32 cellular contexts compared by ENCODE assay signal in the genomic region with DNA sequence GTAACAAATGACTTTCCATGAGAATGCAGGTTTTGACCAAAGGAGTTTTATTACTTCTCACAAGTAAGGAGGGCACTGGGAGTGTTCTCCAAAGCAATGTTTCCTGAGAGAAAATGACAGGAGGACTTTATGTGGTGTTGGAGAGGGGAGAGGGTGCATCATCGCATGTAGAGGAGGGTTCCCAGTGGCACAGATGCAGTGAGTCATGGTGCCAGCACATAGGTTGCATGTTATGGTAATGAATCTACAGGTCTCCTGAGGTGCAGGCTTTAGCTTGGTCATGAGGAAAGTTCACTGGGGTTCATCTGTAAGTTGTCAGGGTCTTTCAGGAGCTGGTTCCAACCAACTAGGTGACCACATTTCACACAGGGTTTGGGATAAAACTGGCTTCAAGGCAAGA. TPM values are rescaled to one million over a fixed set of nuclear protein-coding genes. Genes with fewer than 3 reads are reported as not detected.
A peak's percentile ranks its signal among the peaks of the same experiment; 100 is the strongest.
DNase-seq lines count a peak whose midpoint lies in the region; ATAC-seq, FAIRE-seq and TF ChIP-seq lines count a peak whose summit lies in the region.
"Had no signal": no experiment of that assay in that cellular context is flagged by ENCODE, and none has a peak within 500 bp of the region (broad histone marks: within the 10 kb centered on the region; RNA-seq: fewer than 3 reads in every experiment).

No MANE protein-coding gene starts in this region.

- peak; percentile 12 for FAIRE-seq in HepG2 (lab: Jason Lieb, UNC)
- FAIRE-seq: A204.1, endothelial cell of umbilical vein, G401.6 had no signal

- TF ChIP-seq POLR2A in HepG2 (IDR thresholded peaks at IDR 0.05; ENCODE audit: insufficient read depth in 1 of 2, low read depth in 2 of 2, low read length in 2 of 2): no peak
- no peak for TF ChIP-seq POLR2A in right lobe of liver (IDR thresholded peaks at IDR 0.05)
- TF ChIP-seq POLR2A in uterus (IDR thresholded peaks at IDR 0.05): no peak

- no peak overlapping the region for H3K9ac ChIP-seq in HepG2 (ENCODE audit: insufficient read depth, low read depth, low read length)
- H3K9ac ChIP-seq in mammary epithelial cell (ENCODE audit: insufficient read depth, low read length): no peak overlapping the region

- H3K79me2 ChIP-seq in HepG2 (ENCODE audit: insufficient read depth, low read length) (no peaks in the 10 kb centered on the region), mammary epithelial cell (ENCODE audit: insufficient read depth, low read length) (no peaks in the 10 kb centered on the region)

- in situ Hi-C loops in HepG2 (cut with HindIII; ENCODE audit: extremely low pct_ligation_motif_present, low pct_unique_long_range_greater_than_20kb) (no loop called here), mammary epithelial cell (cut with MboI; ENCODE audit: low sequenced_read_pairs in 2 of 2) (no loop called here)

- POLR2A ChIA-PET in HepG2 (lab: Yijun Ruan, JAX): no interaction called here

- no peak overlapping the region for H3K4me2 ChIP-seq in HepG2 (ENCODE audit: low read depth, low read length)
- H3K4me2 ChIP-seq in mammary epithelial cell (ENCODE audit: insufficient read depth, low read depth, low read length): no peak overlapping the region
- H3K4me2 ChIP-seq: smooth muscle cell had no signal

- TF ChIP-seq EP300 in HepG2 (IDR thresholded peaks at IDR 0.05; ENCODE audit: low read depth in 2 of 2, low read length in 2 of 2) (no peak), HepG2 (CRISPR knock-in tag; IDR thresholded peaks at IDR 0.05; ENCODE audit: borderline replicate concordance) (no peak)

- H3K4me3 ChIP-seq in HepG2 (replicated peaks in 1 of 3; ENCODE audit: insufficient read depth in 1 of 3, low read depth in 2 of 3, low read length in 3 of 3): no peak overlapping the region
- no peak overlapping the region for H3K4me3 ChIP-seq in right lobe of liver
- no peak overlapping the region for H3K4me3 ChIP-seq in mammary epithelial cell (replicated peaks in 1 of 3; ENCODE audit: insufficient read depth in 1 of 3, low read depth in 2 of 3, low read length in 3 of 3)
- H3K4me3 ChIP-seq in uterus: no peak overlapping the region
- H3K4me3 ChIP-seq: body of pancreas, heart right ventricle, smooth muscle cell, stomach, tibial nerve had no signal

- intact Hi-C loops in HepG2 (cut with micrococcal nuclease; ENCODE audit: unreplicated experiment): no loop called here
- intact Hi-C loops in right lobe of liver (cut with DNase I): no loop called here
- intact Hi-C loops in mammary epithelial cell (cut with micrococcal nuclease): no loop called here
- intact Hi-C loops in uterus (cut with DNase I; ENCODE audit: low total_unique reads): no loop called here

- H3K9me3 ChIP-seq in HepG2 (ENCODE audit: low read length) (no peaks in the 10 kb centered on the region), right lobe of liver (no peaks in the 10 kb centered on the region), mammary epithelial cell (replicated peaks; ENCODE audit: insufficient read depth, low read length) (no peaks in the 10 kb centered on the region), uterus (no peaks in the 10 kb centered on the region)
- H3K9me3 ChIP-seq: body of pancreas, heart right ventricle, neutrophil, stomach, tibial nerve had no signal

- H3K36me3 ChIP-seq in HepG2 (replicated peaks in 1 of 2; ENCODE audit: control insufficient read depth in 1 of 2, insufficient read depth in 2 of 2, low read length in 2 of 2) (peaks cover 0 to 1% of the 10 kb centered on the region in 2 experiments; a peak in 1 of 5 replicates), right lobe of liver (no peaks in the 10 kb centered on the region), mammary epithelial cell (ENCODE audit: insufficient read depth, low read length) (peaks cover 1% of the 10 kb centered on the region), uterus (no peaks in the 10 kb centered on the region)
- H3K36me3 ChIP-seq: neutrophil had no signal

- CTCF ChIA-PET in HepG2 (lab: Yijun Ruan, JAX; ENCODE audit: low intra/inter-chr PET ratio, low total read pairs) (no interaction called here), mammary epithelial cell (lab: Charles Lee; ENCODE audit: low non-redundant PET) (no interaction called here)

- H3K27ac ChIP-seq in HepG2 (ENCODE audit: extremely low read length, insufficient read depth, low read length) (no peak overlapping the region), right lobe of liver (no peak overlapping the region), mammary epithelial cell (ENCODE audit: insufficient read depth, low read depth, low read length) (no peak overlapping the region), uterus (no peak overlapping the region)
- H3K27ac ChIP-seq: body of pancreas, heart right ventricle, neutrophil, stomach, tibial nerve had no signal

- H3K27me3 ChIP-seq in HepG2 (ENCODE audit: control insufficient read depth in 1 of 2, insufficient read depth in 2 of 2, low read length in 2 of 2): no peaks in the 10 kb centered on the region
- no peaks in the 10 kb centered on the region for H3K27me3 ChIP-seq in right lobe of liver
- H3K27me3 ChIP-seq in mammary epithelial cell (ENCODE audit: insufficient read depth, low read length): no peaks in the 10 kb centered on the region
- no peaks in the 10 kb centered on the region for H3K27me3 ChIP-seq in uterus
- H3K27me3 ChIP-seq: body of pancreas, heart right ventricle, neutrophil, stomach, tibial nerve had no signal

- no peak for TF ChIP-seq CTCF in HepG2 (CRISPR knock-in tag; IDR thresholded peaks at IDR 0.05)
- no peak for TF ChIP-seq CTCF in right lobe of liver (IDR thresholded peaks at IDR 0.05)
- TF ChIP-seq CTCF in mammary epithelial cell (conservative IDR thresholded peaks at IDR 0.05 in 1 of 2, IDR thresholded peaks at IDR 0.05 in 1 of 2; ENCODE audit: extremely low read depth in 1 of 2, insufficient read depth in 1 of 2, low read depth in 1 of 2, low read length in 2 of 2): no peak
- no peak for TF ChIP-seq CTCF in uterus (IDR thresholded peaks at IDR 0.05)

- H3K4me1 ChIP-seq in HepG2 (ENCODE audit: insufficient read depth, low read length): no peaks in the 10 kb centered on the region
- H3K4me1 ChIP-seq in right lobe of liver: no peaks in the 10 kb centered on the region
- H3K4me1 ChIP-seq in mammary epithelial cell (ENCODE audit: insufficient read depth, low read length): no peaks in the 10 kb centered on the region
- H3K4me1 ChIP-seq in uterus: no peaks in the 10 kb centered on the region
- H3K4me1 ChIP-seq: body of pancreas, stomach, tibial nerve had no signal

- WGBS in HepG2 (ENCODE audit: low lambda C conversion rate): 100% methylated on average over 1 of the region's 1 CpG
- WGBS in right lobe of liver (ENCODE audit: insufficient coverage, low coverage, low lambda C conversion rate, missing lambda C conversion rate): 100% methylated on average over 1 of the region's 1 CpG
- WGBS in mammary epithelial cell (ENCODE audit: low coverage, missing lambda C conversion rate): 89% methylated on average over 1 of the region's 1 CpG

- DNase-seq in HepG2 (ENCODE audit: low spot score) (no peak), right lobe of liver (no peak), mammary epithelial cell (peak; percentile 38), kidney tubule cell (ENCODE audit: low spot score) (peak; percentile 27), stromal cell of bone marrow (ENCODE audit: low read depth) (peak; percentile 9), Kasumi-1 (lab: John Stamatoyannopoulos, UW) (no peak), COLO668 (lab: John Stamatoyannopoulos, UW; ENCODE audit: unreplicated experiment) (no peak), uterus (no peak)
- DNase-seq: activated CD4-positive, alpha-beta T cell treated with anti-CD3 and anti-CD28 coated beads for 48 hours; activated naive CD8-positive, alpha-beta T cell treated with anti-CD3 and anti-CD28 coated beads, Interleukin-2, amount 50 U/mL, for 24 hours; activated T-cell treated with anti-CD3 and anti-CD28 coated beads, Interleukin-2, amount 50 U/mL, for 4 hours; body of pancreas; CD4-positive, alpha-beta T cell; HCEC 1CT; heart right ventricle; KBM-7; NCI-H1436; NCI-H446; NCI-H82; stimulated activated CD4-positive, alpha-beta T cell treated with anti-CD3 and anti-CD28 coated beads, Interleukin-1b, Interleukin-23, amount 100 ng/mL, for 48 hours; stimulated activated CD8-positive, alpha-beta memory T cell treated with anti-CD3 and anti-CD28 coated beads, Interleukin-4, amount 100 ng/mL, for 48 hours; stomach had no signal

- H2AFZ ChIP-seq in HepG2 (ENCODE audit: low read length) (no peak overlapping the region), mammary epithelial cell (ENCODE audit: low read depth, low read length) (no peak overlapping the region)

- no peak for ATAC-seq in HepG2
- ATAC-seq in right lobe of liver: no peak
- ATAC-seq: activated naive CD8-positive, alpha-beta T cell treated with anti-CD3 and anti-CD28 coated beads, Interleukin-2, amount 50 U/mL, for 24 hours; activated T-cell treated with anti-CD3 and anti-CD28 coated beads, Interleukin-2, amount 50 U/mL, for 4 hours; body of pancreas; heart right ventricle had no signal

- dilution Hi-C loops in mammary epithelial cell (cut with HindIII; ENCODE audit: low sequenced_read_pairs): no loop called here

- BruUV-seq in HepG2 (replicated peaks; lab: Mats Ljungman, UMichigan) (no TSS peak), mammary epithelial cell (replicated peaks; lab: Mats Ljungman, UMichigan) (no TSS peak)

- H4K20me1 ChIP-seq in HepG2 (ENCODE audit: insufficient read depth, low read length): no peaks in the 10 kb centered on the region
- H4K20me1 ChIP-seq in mammary epithelial cell (ENCODE audit: insufficient read depth, low read length): no peaks in the 10 kb centered on the region

- TF ChIP-seq RAD21 in HepG2 (CRISPR knock-in tag; IDR thresholded peaks at IDR 0.05): no peak

RNA-seq across cellular contexts. Expression of gene NAT8, which starts 30.4 kb away (rescaled TPM):
- total RNA-seq in HepG2 (2016; rRNA removed; fragmentation: Illumina TruSeq; extraction: Trizol) (1.8 and 1.9 TPM in 2 replicates), right lobe of liver (10 to 100 TPM; 15.1 to 40.6 (median 32.7) TPM), mammary epithelial cell (not detected), uterus (under 1 TPM in 1 of 4 donors, not detected in 3; 0.62 TPM)
- total RNA-seq in HepG2 (2016; cell fraction: cytosol; rRNA removed; fragmentation: Illumina TruSeq; extraction: Trizol; ENCODE audit: low read depth): 0.51 and 0.97 TPM in 2 replicates
- total RNA-seq in HepG2 (2016; cell fraction: insoluble cytoplasmic fraction; rRNA removed; fragmentation: Illumina TruSeq; extraction: Trizol): 1.2 and 2.0 TPM in 2 replicates
- total RNA-seq in HepG2 (2016; cell fraction: membrane; rRNA removed; fragmentation: Illumina TruSeq; extraction: Trizol): 0.28 and 0.59 TPM in 2 replicates
- total RNA-seq in HepG2 (2016; cell fraction: nucleus; rRNA removed; fragmentation: Illumina TruSeq; extraction: Trizol): 1.4 and 1.5 TPM in 2 replicates
- polyA plus RNA-seq in HepG2 (2011; rRNA removed) (12.9 and 15.6 TPM in 2 replicates), mammary epithelial cell (not detected)
- 16.0 and 20.9 TPM in 2 replicates for polyA plus RNA-seq in HepG2 (2011; cell fraction: cytosol; rRNA removed)
- 3.6 and 7.4 TPM in 2 replicates for polyA plus RNA-seq in HepG2 (2011; cell fraction: nucleus; rRNA removed)
- polyA plus RNA-seq in HepG2 (2012): 2.8 and 12.0 TPM in 2 replicates
- polyA plus RNA-seq in HepG2 (2016; cell fraction: cytosol; fragmentation: Illumina TruSeq; extraction: Trizol; ENCODE audit: low read depth): 0.23 and 0.38 TPM in 2 replicates
- polyA plus RNA-seq in HepG2 (2016; cell fraction: insoluble cytoplasmic fraction; fragmentation: Illumina TruSeq; extraction: Trizol; ENCODE audit: low read depth): 0.46 and 1.4 TPM in 2 replicates
- polyA plus RNA-seq in HepG2 (2016; cell fraction: membrane; fragmentation: Illumina TruSeq; extraction: Trizol; ENCODE audit: low read depth): 0.24 and 0.34 TPM in 2 replicates
- 2.9 and 3.0 TPM in 2 replicates for polyA plus RNA-seq in HepG2 (2016; cell fraction: nucleus; fragmentation: Illumina TruSeq; extraction: Trizol; ENCODE audit: insufficient read depth, low read depth)
- polyA minus RNA-seq in HepG2 (2011; rRNA and poly(A)+ RNA removed; ENCODE audit: low replicate concordance): 9.7 TPM in 1 of 2 replicates, not detected in the other
- 3.3 and 4.1 TPM in 2 replicates for polyA minus RNA-seq in HepG2 (2011; cell fraction: cytosol; rRNA and poly(A)+ RNA removed)
- polyA minus RNA-seq in HepG2 (2011; cell fraction: nucleus; rRNA and poly(A)+ RNA removed): 1.5 and 2.1 TPM in 2 replicates
- polyA minus RNA-seq in mammary epithelial cell: not detected
- total RNA-seq: activated CD8-positive, alpha-beta memory T cell treated with anti-CD3 and anti-CD28 coated beads for 36 hours; activated T-cell treated with anti-CD3 and anti-CD28 coated beads, Interleukin-2, amount 50 U/mL, for 4 hours; body of pancreas; CD4-positive, alpha-beta T cell; cerebellum; endothelial cell of umbilical vein; heart right ventricle; HT-29; smooth muscle cell; stomach; T-helper 2 cell treated with Interferon-gamma antibody and Interleukin-4, amounts not matched to agents 100 ng/mL and 5 ng/mL, for 36 hours; tibial nerve had no signal
- polyA plus RNA-seq: heart right ventricle, smooth muscle cell, stomach had no signal

Comparison
In these comparisons a context has a peak if more than half of its experiments do, and no peak if none do; other contexts are left out.
1. RNA of gene NAT8, which starts 30.4 kb away (total RNA-seq): 15.1 to 40.6 TPM in right lobe of liver; 0.28 to 2.0 TPM in HepG2, 0.62 TPM in uterus and not detected in mammary epithelial cell; every median in the first group is over 4 times any median in the second.
2. DNase-seq: peak in mammary epithelial cell (single experiment), kidney tubule cell (single experiment) and stromal cell of bone marrow (single experiment); none in HepG2 (single experiment), right lobe of liver (0 of 3), Kasumi-1 (0 of 2), COLO668 (single experiment) and uterus (0 of 2).